ENCODE assay signal across 9 cellular contexts in the genomic region with DNA sequence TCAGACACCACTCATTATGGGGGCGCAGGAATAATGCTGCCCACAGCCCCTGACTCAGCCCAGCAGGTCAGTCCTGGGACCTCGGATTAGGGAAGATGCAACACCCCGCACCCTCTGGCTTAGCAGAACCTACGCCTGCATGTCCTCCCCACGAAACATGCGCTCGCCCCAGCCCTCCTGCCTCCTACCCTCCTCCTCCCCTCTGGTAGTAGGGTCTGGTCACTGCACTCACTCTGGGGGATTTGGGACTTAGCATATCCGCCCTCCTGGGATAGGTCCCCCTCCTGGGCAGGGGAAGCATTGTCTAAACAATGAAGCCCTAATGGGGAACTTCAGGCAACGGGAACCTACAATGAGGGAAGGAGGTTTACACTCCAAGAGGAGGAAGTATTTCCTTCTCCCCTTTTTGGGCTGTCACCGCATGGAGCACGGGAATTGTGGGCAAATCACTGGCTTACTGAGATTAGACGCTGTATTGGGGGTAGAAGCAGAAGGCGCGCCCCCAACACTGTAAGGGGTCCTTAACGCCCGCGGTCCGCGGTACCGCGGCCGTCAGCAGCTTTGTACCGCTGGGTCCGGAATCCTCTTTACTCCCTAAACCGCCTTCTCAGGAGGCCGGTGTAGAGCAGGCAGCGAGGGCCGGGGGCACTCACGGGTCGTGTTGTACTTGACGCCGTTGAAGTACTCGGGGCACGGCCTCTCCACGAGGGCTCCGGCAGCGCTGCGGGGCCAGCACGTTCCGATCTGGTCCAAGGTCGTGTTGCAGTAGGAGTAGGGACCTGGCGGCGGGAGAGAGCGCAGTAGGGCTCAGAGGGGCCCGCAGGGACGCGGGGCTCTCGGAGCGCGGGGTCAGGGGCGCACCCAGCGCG. TPM values are rescaled to one million over a fixed set of nuclear protein-coding genes. Genes with fewer than 3 reads are reported as not detected.
A peak's percentile ranks its signal among the peaks of the same experiment; 100 is the strongest.
DNase-seq lines count a peak whose midpoint lies in the region; ATAC-seq and TF ChIP-seq lines count a peak whose summit lies in the region.
"Had no signal": no experiment of that assay in that cellular context is flagged by ENCODE, and none has a peak within 500 bp of the region (broad histone marks: within the 10 kb centered on the region; RNA-seq: fewer than 3 reads in every experiment).

No MANE protein-coding gene starts in this region.

- H3K27ac ChIP-seq in heart left ventricle (peak overlapping the region in 2 of 12 donors; percentile 5 to 21), prostate gland (no peak overlapping the region)
- H3K27ac ChIP-seq: SJSA1 had no signal

- intact Hi-C loops in heart left ventricle (cut with DNase I) (loop anchor here in 7 of 10 donors (1.0 to 5.0 kb wide), 4 partner anchors 56 to 61 kb away; no protein-coding TSS in a partner anchor), prostate gland (cut with DNase I) (no loop called here)

- H3K27ac Mint-ChIP-seq in T-helper 17 cell: no peak overlapping the region

- ATAC-seq in GM18511 (IDR thresholded peaks at IDR 0.05; ENCODE audit: unreplicated experiment): peak; percentile 20
- peak; percentile 37 for ATAC-seq in T-helper 17 cell
- ATAC-seq in heart left ventricle: peak in 2 of 4 donors; percentile 8 to 27
- ATAC-seq in GM21717 (IDR thresholded peaks at IDR 0.05; ENCODE audit: unreplicated experiment): no peak
- no peak for ATAC-seq in GM18867 (IDR thresholded peaks at IDR 0.05; ENCODE audit: unreplicated experiment)

- DNase-seq in T-helper 17 cell (no peak), heart left ventricle (no peak), prostate gland (ENCODE audit: low spot score) (no peak), LoVo (ENCODE audit: low spot score) (no peak), dedifferentiated amniotic fluid mesenchymal stem cell (ENCODE audit: extremely low spot score) (no peak)

- peaks cover 18% of the 10 kb centered on the region for H3K36me3 Mint-ChIP-seq in T-helper 17 cell (ENCODE audit: low read depth)

- H3K4me3 ChIP-seq in heart left ventricle (peak overlapping the region; percentile 27 to 67 (median 56)), prostate gland (peak overlapping the region; percentile 24 to 28)
- H3K4me3 ChIP-seq: SJSA1 had no signal

- H3K4me1 Mint-ChIP-seq in T-helper 17 cell: peaks cover 21% of the 10 kb centered on the region

- H3K9me3 ChIP-seq in T-helper 17 cell (ENCODE audit: control insufficient read depth, low read length, poor library complexity, severe bottlenecking) (no peaks in the 10 kb centered on the region), heart left ventricle (no peaks in the 10 kb centered on the region), prostate gland (no peaks in the 10 kb centered on the region)
- H3K9me3 ChIP-seq: SJSA1 had no signal

- H3K27me3 Mint-ChIP-seq in T-helper 17 cell: peaks cover 82% of the 10 kb centered on the region

- TF ChIP-seq CTCF in heart left ventricle (IDR thresholded peaks at IDR 0.05) (no peak), prostate gland (IDR thresholded peaks at IDR 0.05) (no peak)

- H3K4me1 ChIP-seq in heart left ventricle (peaks cover 4 to 22% (median 12%) of the 10 kb centered on the region in 12 donors), prostate gland (replicated peaks) (no peaks in the 10 kb centered on the region)

- WGBS in heart left ventricle, 4 donors: 7 to 10% (median 8%) methylated on average over 35 to 53 of the region's 53 CpGs
- 4% methylated on average over 46 of the region's 53 CpGs for WGBS in prostate gland

- H3K27me3 ChIP-seq in heart left ventricle (peaks cover 13 to 56% (median 32%) of the 10 kb centered on the region in 9 donors), prostate gland (replicated peaks; ENCODE audit: insufficient read depth) (peaks cover 12% of the 10 kb centered on the region)

- no peak for TF ChIP-seq POLR2A in heart left ventricle (IDR thresholded peaks at IDR 0.05)
- no peak for TF ChIP-seq POLR2A in prostate gland (IDR thresholded peaks at IDR 0.05)

- H3K36me3 ChIP-seq in heart left ventricle: no peaks in the 10 kb centered on the region
- H3K36me3 ChIP-seq in prostate gland: no peaks in the 10 kb centered on the region
- H3K36me3 ChIP-seq: SJSA1 had no signal

- H3K4me3 Mint-ChIP-seq in T-helper 17 cell: peak overlapping the region; percentile 82

RNA-seq across cellular contexts. Expression of gene CRHR2, which starts 0.8 kb away (rescaled TPM):
- not detected for total RNA-seq in T-helper 17 cell
- 1 to 10 TPM in 2 of 9 donors, under 1 TPM in 6, not detected in 1; 0.28 to 1.6 (median 0.71) TPM for total RNA-seq in heart left ventricle
- polyA plus RNA-seq in heart left ventricle: under 1 TPM; 0.06 to 0.80 TPM
- under 1 TPM in 1 of 2 donors, not detected in 1; 0.17 TPM for total RNA-seq in prostate gland
- total RNA-seq: SJSA1 had no signal

Comparison
In these comparisons a context has a peak if more than half of its experiments do, and no peak if none do; other contexts are left out.
1. ATAC-seq: peak in GM18511 (single experiment) and T-helper 17 cell (single experiment); none in GM21717 (single experiment) and GM18867 (single experiment).